ENCODE assay signal across 22 cellular contexts in the genomic region with DNA sequence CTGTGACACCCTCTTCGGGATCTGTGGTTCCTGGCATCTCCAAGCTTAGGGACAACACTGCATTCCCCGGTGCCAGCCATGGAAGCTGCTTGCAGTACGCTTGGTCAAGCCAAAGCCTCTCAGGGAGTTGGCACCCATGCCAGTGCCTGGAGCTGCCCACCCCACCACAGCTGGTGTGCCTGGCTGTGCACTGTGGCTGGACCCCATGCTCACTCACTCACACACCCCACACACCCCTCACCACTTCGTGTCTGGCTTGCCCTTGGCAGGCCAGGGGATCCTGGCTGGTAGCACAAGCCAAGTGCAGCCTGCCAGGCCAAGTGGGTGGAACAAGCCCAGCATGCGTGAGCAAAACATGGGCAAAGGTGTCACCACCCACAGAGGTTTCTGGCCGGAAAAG.
"Had no signal": no experiment of that assay in that cellular context is flagged by ENCODE, and none has a peak within 500 bp of the region (broad histone marks: within the 10 kb centered on the region; RNA-seq: fewer than 3 reads in every experiment).

No MANE protein-coding gene starts in this region.

- H3K9ac ChIP-seq: parathyroid adenoma had no signal

- H3K79me2 ChIP-seq: hepatocyte, parathyroid adenoma had no signal

- H3K9me3 ChIP-seq: colonic mucosa, gastrocnemius medialis, suprapubic skin, transverse colon, upper lobe of right lung, uterus had no signal

- H3K4me3 ChIP-seq: cardiac muscle cell, colonic mucosa, gastrocnemius medialis, hepatocyte, sigmoid colon, suprapubic skin, transverse colon, upper lobe of right lung, uterus had no signal

- H3K4me1 ChIP-seq: colonic mucosa, gastrocnemius medialis, parathyroid adenoma, suprapubic skin, upper lobe of right lung, uterus had no signal

- H3K27ac ChIP-seq: cardiac muscle cell, colonic mucosa, gastrocnemius medialis, hepatocyte, parathyroid adenoma, sigmoid colon, suprapubic skin, transverse colon, upper lobe of right lung, uterus had no signal

- H3K27me3 ChIP-seq: cardiac muscle cell, colonic mucosa, gastrocnemius medialis, hepatocyte, sigmoid colon, suprapubic skin, transverse colon, upper lobe of right lung, uterus had no signal

- DNase-seq: colonic mucosa; effector memory CD8-positive, alpha-beta T cell; gastrocnemius medialis; head of caudate nucleus; mesenchymal stem cell; midbrain; naive thymus-derived CD4-positive, alpha-beta T cell; sigmoid colon; stimulated activated CD4-positive, alpha-beta T cell treated with anti-CD3 and anti-CD28 coated beads, Interleukin-15, amount 100 ng/mL, for 24 hours; stimulated activated CD4-positive, alpha-beta T cell treated with anti-CD3 and anti-CD28 coated beads, Interleukin-2, amount 100 ng/mL, for 48 hours; stimulated activated naive CD4-positive, alpha-beta T cell; stimulated activated naive CD8-positive, alpha-beta T cell treated with anti-CD3 and anti-CD28 coated beads, Interleukin-15, amount 100 ng/mL, for 72 hours; transverse colon; upper lobe of right lung; uterus had no signal

- H2AFZ ChIP-seq: hepatocyte, parathyroid adenoma had no signal

- H3K4me2 ChIP-seq: hepatocyte had no signal

- H3K4me3 Mint-ChIP-seq: central memory CD8-positive, alpha-beta T cell; naive thymus-derived CD4-positive, alpha-beta T cell; stimulated activated naive CD8-positive, alpha-beta T cell treated with anti-CD3 and anti-CD28 coated beads, Interleukin-15, amount 100 ng/mL, for 72 hours had no signal

- H3K27me3 Mint-ChIP-seq: central memory CD8-positive, alpha-beta T cell; effector memory CD8-positive, alpha-beta T cell; naive thymus-derived CD4-positive, alpha-beta T cell; progenitor cell of endocrine pancreas; stimulated activated naive CD8-positive, alpha-beta T cell treated with anti-CD3 and anti-CD28 coated beads, Interleukin-15, amount 100 ng/mL, for 72 hours had no signal

- H3K27ac Mint-ChIP-seq: effector memory CD8-positive, alpha-beta T cell; naive thymus-derived CD4-positive, alpha-beta T cell; progenitor cell of endocrine pancreas had no signal

- H3K36me3 ChIP-seq: cardiac muscle cell, colonic mucosa, gastrocnemius medialis, sigmoid colon, suprapubic skin, transverse colon, upper lobe of right lung, uterus had no signal

- ATAC-seq: effector memory CD8-positive, alpha-beta T cell; gastrocnemius medialis; left lobe of liver; stimulated activated naive CD8-positive, alpha-beta T cell treated with anti-CD3 and anti-CD28 coated beads, Interleukin-15, amount 100 ng/mL, for 72 hours had no signal
